ENCODE assay signal across 29 cellular contexts in genomic region chr16:7342598-7342997, GRCh38. TPM values are rescaled to one million over a fixed set of nuclear protein-coding genes. Genes with fewer than 3 reads are reported as not detected.
"Had no signal": no experiment of that assay in that cellular context is flagged by ENCODE, and none has a peak within 500 bp of the region (broad histone marks: within the 10 kb centered on the region; RNA-seq: fewer than 3 reads in every experiment).

No MANE protein-coding gene starts in this region.

- H3K27ac ChIP-seq: colonic mucosa, esophagus muscularis mucosa, foreskin keratinocyte, lower lobe of right lung had no signal

- H3K36me3 ChIP-seq: colonic mucosa, esophagus muscularis mucosa, heart right ventricle, lower lobe of right lung had no signal

- H3K27me3 ChIP-seq: colonic mucosa, foreskin keratinocyte, heart right ventricle had no signal

- H3K9me3 ChIP-seq: colonic mucosa, heart right ventricle, lower lobe of right lung, mucosa of descending colon had no signal

- DNase-seq: cerebellar nuclear complex; colonic mucosa; cortex of kidney; effector CD8-positive, alpha-beta T cell; effector memory CD8-positive, alpha-beta T cell; endodermal cell; foreskin keratinocyte; glutamatergic neuron; head of caudate nucleus; heart right ventricle; hippocampal formation; left cardiac atrium; left ventricle myocardium superior; lower lobe of right lung; mesenchymal stem cell; naive B cell had no signal

- ATAC-seq: effector memory CD8-positive, alpha-beta T cell; foreskin keratinocyte; heart right ventricle; left cardiac atrium; left ventricle myocardium superior; lower lobe of right lung; mucosa of descending colon had no signal

- H3K4me3 ChIP-seq: colonic mucosa, esophagus muscularis mucosa, heart right ventricle, lower lobe of right lung, mucosa of descending colon had no signal

- H3K4me1 ChIP-seq: colonic mucosa, foreskin keratinocyte, lower lobe of right lung had no signal

RNA-seq across cellular contexts. Expression of gene RBFOX1, which starts 10.0 kb away (rescaled TPM):
- total RNA-seq: chondrocyte, dermis microvascular lymphatic vessel endothelial cell, endothelial cell of umbilical vein, epithelial cell of proximal tubule, esophagus muscularis mucosa, fibroblast of lung, fibroblast of villous mesenchyme, foreskin keratinocyte, glomerular endothelial cell, kidney epithelial cell, lower lobe of right lung, lung microvascular endothelial cell, mesenteric fat pad had no signal
- polyA plus RNA-seq: endothelial cell of umbilical vein, fibroblast of lung, foreskin keratinocyte, keratinocyte had no signal
